In the genomic region with DNA sequence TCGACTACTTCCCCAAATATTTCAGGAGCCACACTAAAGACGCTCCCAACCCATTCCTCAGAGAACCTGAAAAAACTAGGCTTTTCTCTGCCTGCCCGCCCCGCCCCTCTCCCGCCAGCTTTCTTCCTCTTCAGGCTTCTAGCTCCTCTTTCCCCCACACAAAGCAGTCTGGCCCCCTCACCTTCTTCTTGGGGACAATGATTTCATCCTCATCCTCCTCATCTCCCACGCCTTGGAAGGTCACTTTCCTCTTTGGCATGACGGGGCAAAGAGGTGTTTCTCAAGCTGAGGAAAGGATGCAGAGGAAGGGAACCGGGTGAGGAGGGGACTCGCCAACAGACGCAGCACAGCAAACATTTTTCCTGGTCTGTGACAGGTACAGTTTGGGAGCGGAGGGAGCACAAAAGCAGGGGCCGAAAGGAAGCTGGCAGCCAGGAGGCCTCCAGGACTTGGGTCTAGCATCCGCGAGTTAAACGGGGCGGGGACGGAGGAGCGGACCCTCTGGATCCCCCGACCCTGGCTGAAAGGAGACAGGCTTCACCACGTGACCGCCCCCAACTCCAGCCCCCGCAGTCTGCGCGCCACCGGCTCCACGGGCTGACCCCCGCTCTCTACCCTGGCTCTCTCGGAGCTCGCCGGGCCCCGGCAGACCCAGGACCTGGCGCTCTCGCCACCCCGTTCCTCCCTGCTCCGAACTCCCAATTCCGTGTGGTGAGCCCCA, we compare ENCODE assay signal across 1 cellular context.
TF ChIP-seq lines count a peak whose summit lies in the region.

No MANE protein-coding gene starts in this region.

TF ChIP-seq in HepG2, 621 proteins besides CTCF, POLR2A, EP300 and RAD21 (continued from another document and continues in another):
- no peak for TF ChIP-seq FOXK1 (CRISPR knock-in tag; IDR thresholded peaks at IDR 0.05; ENCODE audit: borderline replicate concordance, low read depth)
- TF ChIP-seq, protein P1, sequence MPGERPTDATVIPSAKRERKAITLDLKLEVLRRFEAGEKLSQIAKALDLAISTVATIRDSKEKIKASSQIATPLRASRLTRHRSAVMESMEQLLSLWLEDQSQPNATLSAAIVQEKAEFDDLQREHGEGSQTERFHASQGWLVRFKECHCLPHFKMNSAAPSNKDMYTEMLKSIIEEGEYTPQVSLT (CRISPR knock-in tag; IDR thresholded peaks at IDR 0.05; ENCODE audit: borderline replicate concordance, low read depth) = no peak
- TF ChIP-seq ZNF446 (CRISPR knock-in tag; IDR thresholded peaks at IDR 0.05) = peak; percentile 88; the same call in 1 of the 2 replicates
- TF ChIP-seq, protein P2, sequence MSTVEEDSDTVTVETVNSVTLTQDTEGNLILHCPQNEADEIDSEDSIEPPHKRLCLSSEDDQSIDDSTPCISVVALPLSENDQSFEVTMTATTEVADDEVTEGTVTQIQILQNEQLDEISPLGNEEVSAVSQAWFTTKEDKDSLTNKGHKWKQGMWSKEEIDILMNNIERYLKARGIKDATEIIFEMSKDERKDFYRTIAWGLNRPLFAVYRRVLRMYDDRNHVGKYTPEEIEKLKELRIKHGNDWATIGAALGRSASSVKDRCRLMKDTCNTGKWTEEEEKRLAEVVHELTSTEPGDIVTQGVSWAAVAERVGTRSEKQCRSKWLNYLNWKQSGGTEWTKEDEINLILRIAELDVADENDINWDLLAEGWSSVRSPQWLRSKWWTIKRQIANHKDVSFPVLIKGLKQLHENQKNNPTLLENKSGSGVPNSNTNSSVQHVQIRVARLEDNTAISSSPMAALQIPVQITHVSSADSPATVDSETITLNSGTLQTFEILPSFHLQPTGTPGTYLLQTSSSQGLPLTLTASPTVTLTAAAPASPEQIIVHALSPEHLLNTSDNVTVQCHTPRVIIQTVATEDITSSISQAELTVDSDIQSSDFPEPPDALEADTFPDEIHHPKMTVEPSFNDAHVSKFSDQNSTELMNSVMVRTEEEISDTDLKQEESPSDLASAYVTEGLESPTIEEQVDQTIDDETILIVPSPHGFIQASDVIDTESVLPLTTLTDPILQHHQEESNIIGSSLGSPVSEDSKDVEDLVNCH (CRISPR knock-in tag; IDR thresholded peaks at IDR 0.05) = no peak
- no peak for TF ChIP-seq SCMH1 (CRISPR knock-in tag; IDR thresholded peaks at IDR 0.05; ENCODE audit: borderline replicate concordance)
- TF ChIP-seq ZNF235 (CRISPR knock-in tag; IDR thresholded peaks at IDR 0.05; ENCODE audit: borderline replicate concordance) = no peak
- no peak for TF ChIP-seq ZKSCAN5 (CRISPR knock-in tag; IDR thresholded peaks at IDR 0.05)
- TF ChIP-seq ZNF30 (CRISPR knock-in tag; IDR thresholded peaks at IDR 0.05) = no peak
- no peak for TF ChIP-seq ATM (IDR thresholded peaks at IDR 0.05; ENCODE audit: borderline replicate concordance)
- TF ChIP-seq AGO1 (IDR thresholded peaks at IDR 0.05; ENCODE audit: low read depth, low read length, poor library complexity, severe bottlenecking) = peak; percentile 99
- TF ChIP-seq ZNF292 (CRISPR knock-in tag; IDR thresholded peaks at IDR 0.05; ENCODE audit: borderline replicate concordance, low read depth) = no peak
- TF ChIP-seq ZFP36L1 (CRISPR knock-in tag; IDR thresholded peaks at IDR 0.05) = peak; percentile 17; the same call in 1 of the 2 replicates
- no peak for TF ChIP-seq ZNF143 (CRISPR knock-in tag; IDR thresholded peaks at IDR 0.05)
- no peak for TF ChIP-seq CHCHD3 (CRISPR knock-in tag; IDR thresholded peaks at IDR 0.05)
- TF ChIP-seq ATF1 (CRISPR knock-in tag; IDR thresholded peaks at IDR 0.05) = no peak
- TF ChIP-seq ZNF251 (CRISPR knock-in tag; IDR thresholded peaks at IDR 0.05) = 0 out of 2 replicates have a peak, but pooled peaks have one; percentile 57
- no peak for TF ChIP-seq ZNF816 (CRISPR knock-in tag; IDR thresholded peaks at IDR 0.05; ENCODE audit: borderline replicate concordance)
- TF ChIP-seq ZNF674 (CRISPR knock-in tag; IDR thresholded peaks at IDR 0.05; ENCODE audit: low read depth) = no peak
- no peak for TF ChIP-seq LCORL (IDR thresholded peaks at IDR 0.05)
- no peak for TF ChIP-seq LCORL (CRISPR knock-in tag; IDR thresholded peaks at IDR 0.05)
- TF ChIP-seq, protein P3, sequence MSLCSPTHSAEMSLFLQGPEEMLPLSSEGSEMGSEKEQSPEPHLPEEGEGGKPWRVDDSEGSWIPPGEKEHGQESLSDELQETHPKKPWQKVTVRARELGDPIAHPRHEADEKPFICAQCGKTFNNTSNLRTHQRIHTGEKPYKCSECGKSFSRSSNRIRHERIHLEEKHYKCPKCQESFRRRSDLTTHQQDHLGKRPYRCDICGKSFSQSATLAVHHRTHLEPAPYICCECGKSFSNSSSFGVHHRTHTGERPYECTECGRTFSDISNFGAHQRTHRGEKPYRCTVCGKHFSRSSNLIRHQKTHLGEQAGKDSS (CRISPR knock-in tag; IDR thresholded peaks at IDR 0.05; ENCODE audit: borderline replicate concordance, low read depth) = 0 out of 2 replicates have a peak, but pooled peaks have one; percentile 13
- TF ChIP-seq, protein P4, sequence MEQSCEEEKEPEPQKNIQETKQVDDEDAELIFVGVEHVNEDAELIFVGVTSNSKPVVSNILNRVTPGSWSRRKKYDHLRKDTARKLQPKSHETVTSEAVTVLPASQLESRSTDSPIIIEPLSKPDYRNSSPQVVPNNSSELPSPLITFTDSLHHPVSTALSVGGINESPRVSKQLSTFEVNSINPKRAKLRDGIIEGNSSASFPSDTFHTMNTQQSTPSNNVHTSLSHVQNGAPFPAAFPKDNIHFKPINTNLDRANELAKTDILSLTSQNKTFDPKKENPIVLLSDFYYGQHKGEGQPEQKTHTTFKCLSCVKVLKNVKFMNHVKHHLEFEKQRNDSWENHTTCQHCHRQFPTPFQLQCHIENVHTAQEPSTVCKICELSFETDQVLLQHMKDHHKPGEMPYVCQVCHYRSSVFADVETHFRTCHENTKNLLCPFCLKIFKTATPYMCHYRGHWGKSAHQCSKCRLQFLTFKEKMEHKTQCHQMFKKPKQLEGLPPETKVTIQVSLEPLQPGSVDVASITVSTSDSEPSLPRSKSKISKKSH (CRISPR knock-in tag; IDR thresholded peaks at IDR 0.05; ENCODE audit: borderline replicate concordance) = peak; percentile 26; the same call in 1 of the 2 replicates
- 0 out of 2 replicates have a peak, but pooled peaks have one; percentile 65 for TF ChIP-seq ZNF703 (CRISPR knock-in tag; IDR thresholded peaks at IDR 0.05; ENCODE audit: borderline replicate concordance)
- TF ChIP-seq, protein P5, sequence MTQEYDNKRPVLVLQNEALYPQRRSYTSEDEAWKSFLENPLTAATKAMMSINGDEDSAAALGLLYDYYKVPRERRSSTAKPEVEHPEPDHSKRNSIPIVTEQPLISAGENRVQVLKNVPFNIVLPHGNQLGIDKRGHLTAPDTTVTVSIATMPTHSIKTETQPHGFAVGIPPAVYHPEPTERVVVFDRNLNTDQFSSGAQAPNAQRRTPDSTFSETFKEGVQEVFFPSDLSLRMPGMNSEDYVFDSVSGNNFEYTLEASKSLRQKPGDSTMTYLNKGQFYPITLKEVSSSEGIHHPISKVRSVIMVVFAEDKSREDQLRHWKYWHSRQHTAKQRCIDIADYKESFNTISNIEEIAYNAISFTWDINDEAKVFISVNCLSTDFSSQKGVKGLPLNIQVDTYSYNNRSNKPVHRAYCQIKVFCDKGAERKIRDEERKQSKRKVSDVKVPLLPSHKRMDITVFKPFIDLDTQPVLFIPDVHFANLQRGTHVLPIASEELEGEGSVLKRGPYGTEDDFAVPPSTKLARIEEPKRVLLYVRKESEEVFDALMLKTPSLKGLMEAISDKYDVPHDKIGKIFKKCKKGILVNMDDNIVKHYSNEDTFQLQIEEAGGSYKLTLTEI (CRISPR knock-in tag; conservative IDR thresholded peaks at IDR 0.05) = no peak
- TF ChIP-seq, protein P6, sequence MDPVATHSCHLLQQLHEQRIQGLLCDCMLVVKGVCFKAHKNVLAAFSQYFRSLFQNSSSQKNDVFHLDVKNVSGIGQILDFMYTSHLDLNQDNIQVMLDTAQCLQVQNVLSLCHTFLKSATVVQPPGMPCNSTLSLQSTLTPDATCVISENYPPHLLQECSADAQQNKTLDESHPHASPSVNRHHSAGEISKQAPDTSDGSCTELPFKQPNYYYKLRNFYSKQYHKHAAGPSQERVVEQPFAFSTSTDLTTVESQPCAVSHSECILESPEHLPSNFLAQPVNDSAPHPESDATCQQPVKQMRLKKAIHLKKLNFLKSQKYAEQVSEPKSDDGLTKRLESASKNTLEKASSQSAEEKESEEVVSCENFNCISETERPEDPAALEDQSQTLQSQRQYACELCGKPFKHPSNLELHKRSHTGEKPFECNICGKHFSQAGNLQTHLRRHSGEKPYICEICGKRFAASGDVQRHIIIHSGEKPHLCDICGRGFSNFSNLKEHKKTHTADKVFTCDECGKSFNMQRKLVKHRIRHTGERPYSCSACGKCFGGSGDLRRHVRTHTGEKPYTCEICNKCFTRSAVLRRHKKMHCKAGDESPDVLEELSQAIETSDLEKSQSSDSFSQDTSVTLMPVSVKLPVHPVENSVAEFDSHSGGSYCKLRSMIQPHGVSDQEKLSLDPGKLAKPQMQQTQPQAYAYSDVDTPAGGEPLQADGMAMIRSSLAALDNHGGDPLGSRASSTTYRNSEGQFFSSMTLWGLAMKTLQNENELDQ (CRISPR knock-in tag; IDR thresholded peaks at IDR 0.05; ENCODE audit: borderline replicate concordance) = no peak
- TF ChIP-seq ZFP90 (CRISPR knock-in tag; IDR thresholded peaks at IDR 0.05; ENCODE audit: borderline replicate concordance) = no peak
- TF ChIP-seq MEIS2 (CRISPR knock-in tag; IDR thresholded peaks at IDR 0.05) = no peak
- TF ChIP-seq, protein P7, sequence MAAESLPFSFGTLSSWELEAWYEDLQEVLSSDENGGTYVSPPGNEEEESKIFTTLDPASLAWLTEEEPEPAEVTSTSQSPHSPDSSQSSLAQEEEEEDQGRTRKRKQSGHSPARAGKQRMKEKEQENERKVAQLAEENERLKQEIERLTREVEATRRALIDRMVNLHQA (CRISPR knock-in tag; IDR thresholded peaks at IDR 0.05) = no peak
- TF ChIP-seq PAX8 (CRISPR knock-in tag; IDR thresholded peaks at IDR 0.05; ENCODE audit: borderline replicate concordance) = peak; percentile 9; the same call in 1 of the 2 replicates
- no peak for TF ChIP-seq MYNN (CRISPR knock-in tag; IDR thresholded peaks at IDR 0.05; ENCODE audit: low read depth)
- 0 out of 2 replicates have a peak, but pooled peaks have one; percentile 39 for TF ChIP-seq ZNF713 (CRISPR knock-in tag; IDR thresholded peaks at IDR 0.05)
- peak; percentile 23; the same call in 1 of the 2 replicates for TF ChIP-seq ZNF75D (CRISPR knock-in tag; IDR thresholded peaks at IDR 0.05; ENCODE audit: borderline replicate concordance)
- TF ChIP-seq ARNTL (CRISPR knock-in tag; IDR thresholded peaks at IDR 0.05) = no peak
- no peak for TF ChIP-seq KLF16 (CRISPR knock-in tag; IDR thresholded peaks at IDR 0.05)
- peak; percentile 80; the same call in 1 of the 2 replicates for TF ChIP-seq REXO4 (CRISPR knock-in tag; IDR thresholded peaks at IDR 0.05; ENCODE audit: borderline replicate concordance)
- TF ChIP-seq, protein P8, sequence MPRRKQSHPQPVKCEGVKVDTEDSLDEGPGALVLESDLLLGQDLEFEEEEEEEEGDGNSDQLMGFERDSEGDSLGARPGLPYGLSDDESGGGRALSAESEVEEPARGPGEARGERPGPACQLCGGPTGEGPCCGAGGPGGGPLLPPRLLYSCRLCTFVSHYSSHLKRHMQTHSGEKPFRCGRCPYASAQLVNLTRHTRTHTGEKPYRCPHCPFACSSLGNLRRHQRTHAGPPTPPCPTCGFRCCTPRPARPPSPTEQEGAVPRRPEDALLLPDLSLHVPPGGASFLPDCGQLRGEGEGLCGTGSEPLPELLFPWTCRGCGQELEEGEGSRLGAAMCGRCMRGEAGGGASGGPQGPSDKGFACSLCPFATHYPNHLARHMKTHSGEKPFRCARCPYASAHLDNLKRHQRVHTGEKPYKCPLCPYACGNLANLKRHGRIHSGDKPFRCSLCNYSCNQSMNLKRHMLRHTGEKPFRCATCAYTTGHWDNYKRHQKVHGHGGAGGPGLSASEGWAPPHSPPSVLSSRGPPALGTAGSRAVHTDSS (CRISPR knock-in tag; conservative IDR thresholded peaks at IDR 0.05) = no peak
- no peak for TF ChIP-seq ERF (CRISPR knock-in tag; IDR thresholded peaks at IDR 0.05)
- TF ChIP-seq, protein P9, sequence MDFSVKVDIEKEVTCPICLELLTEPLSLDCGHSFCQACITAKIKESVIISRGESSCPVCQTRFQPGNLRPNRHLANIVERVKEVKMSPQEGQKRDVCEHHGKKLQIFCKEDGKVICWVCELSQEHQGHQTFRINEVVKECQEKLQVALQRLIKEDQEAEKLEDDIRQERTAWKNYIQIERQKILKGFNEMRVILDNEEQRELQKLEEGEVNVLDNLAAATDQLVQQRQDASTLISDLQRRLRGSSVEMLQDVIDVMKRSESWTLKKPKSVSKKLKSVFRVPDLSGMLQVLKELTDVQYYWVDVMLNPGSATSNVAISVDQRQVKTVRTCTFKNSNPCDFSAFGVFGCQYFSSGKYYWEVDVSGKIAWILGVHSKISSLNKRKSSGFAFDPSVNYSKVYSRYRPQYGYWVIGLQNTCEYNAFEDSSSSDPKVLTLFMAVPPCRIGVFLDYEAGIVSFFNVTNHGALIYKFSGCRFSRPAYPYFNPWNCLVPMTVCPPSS (IDR thresholded peaks at IDR 0.05) = no peak
- TF ChIP-seq ZSCAN22 (CRISPR knock-in tag; IDR thresholded peaks at IDR 0.05) = no peak
- TF ChIP-seq, protein P10, sequence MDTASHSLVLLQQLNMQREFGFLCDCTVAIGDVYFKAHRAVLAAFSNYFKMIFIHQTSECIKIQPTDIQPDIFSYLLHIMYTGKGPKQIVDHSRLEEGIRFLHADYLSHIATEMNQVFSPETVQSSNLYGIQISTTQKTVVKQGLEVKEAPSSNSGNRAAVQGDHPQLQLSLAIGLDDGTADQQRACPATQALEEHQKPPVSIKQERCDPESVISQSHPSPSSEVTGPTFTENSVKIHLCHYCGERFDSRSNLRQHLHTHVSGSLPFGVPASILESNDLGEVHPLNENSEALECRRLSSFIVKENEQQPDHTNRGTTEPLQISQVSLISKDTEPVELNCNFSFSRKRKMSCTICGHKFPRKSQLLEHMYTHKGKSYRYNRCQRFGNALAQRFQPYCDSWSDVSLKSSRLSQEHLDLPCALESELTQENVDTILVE (CRISPR knock-in tag; IDR thresholded peaks at IDR 0.05) = no peak
- no peak for TF ChIP-seq HOXA7 (CRISPR knock-in tag; IDR thresholded peaks at IDR 0.05)
